Comparison of ENCODE assay signal across 10 cellular contexts in genomic region chr3:57956119-57956832, GRCh38. TPM values are rescaled to one million over a fixed set of nuclear protein-coding genes. Genes with fewer than 3 reads are reported as not detected.
DNase-seq lines count a peak whose midpoint lies in the region; ATAC-seq and TF ChIP-seq lines count a peak whose summit lies in the region.
"Had no signal": no experiment of that assay in that cellular context is flagged by ENCODE, and none has a peak within 500 bp of the region (broad histone marks: within the 10 kb centered on the region; RNA-seq: fewer than 3 reads in every experiment).

No MANE protein-coding gene starts in this region.

- H3K79me2 ChIP-seq in osteoblast (ENCODE audit: insufficient read depth, low read length), result no peaks in the 10 kb centered on the region

- peaks cover 6% of the 10 kb centered on the region for H3K4me1 Mint-ChIP-seq in glutamatergic neuron (ENCODE audit: low read depth, unreplicated experiment)

- H4K20me1 ChIP-seq in osteoblast (ENCODE audit: insufficient read depth, low read length), result no peaks in the 10 kb centered on the region

- TF ChIP-seq CTCF in NB4 (IDR thresholded peaks at IDR 0.05; ENCODE audit: low read depth, low read length) (no peak), cardiac fibroblast (IDR thresholded peaks at IDR 0.05; ENCODE audit: low read depth, low read length) (no peak), osteoblast (IDR thresholded peaks at IDR 0.05; ENCODE audit: extremely low read depth, low read depth, low read length) (no peak), glutamatergic neuron (IDR thresholded peaks at IDR 0.05; ENCODE audit: partially characterized antibody, unreplicated experiment) (no peak)

- no peak overlapping the region for H2AFZ ChIP-seq in osteoblast (ENCODE audit: low read length)

- H3K4me3 Mint-ChIP-seq in glutamatergic neuron (ENCODE audit: unreplicated experiment), result no peak overlapping the region

- no peaks in the 10 kb centered on the region for H3K9me3 ChIP-seq in osteoblast (ENCODE audit: low read depth, low read length)

- ATAC-seq in HG03159 (IDR thresholded peaks at IDR 0.05; ENCODE audit: unreplicated experiment) (no peak), GM18519 (IDR thresholded peaks at IDR 0.05; ENCODE audit: low FRiP score, unreplicated experiment) (no peak)

- H3K27ac Mint-ChIP-seq in glutamatergic neuron (ENCODE audit: unreplicated experiment), result no peak overlapping the region

- H3K27ac ChIP-seq in osteoblast (ENCODE audit: low read depth, low read length), result peak overlapping the region; percentile 82
- H3K27ac ChIP-seq: 22Rv1 had no signal

- peak overlapping the region; percentile 23 for H3K4me2 ChIP-seq in osteoblast (ENCODE audit: insufficient read depth, low read length)

- peaks cover 32% of the 10 kb centered on the region for H3K4me1 ChIP-seq in osteoblast (ENCODE audit: insufficient read depth, low read length)

- no peaks in the 10 kb centered on the region for H3K27me3 ChIP-seq in osteoblast (ENCODE audit: insufficient read depth, low read length)

- no peak overlapping the region for H3K4me3 ChIP-seq in NB4 (ENCODE audit: low read depth, low read length)
- H3K4me3 ChIP-seq in cardiac fibroblast (replicated peaks in 1 of 2; ENCODE audit: low read depth in 2 of 2, low read length in 2 of 2), result no peak overlapping the region
- no peak overlapping the region for H3K4me3 ChIP-seq in osteoblast (ENCODE audit: insufficient read depth, low read length)

- H3K36me3 Mint-ChIP-seq in glutamatergic neuron (ENCODE audit: unreplicated experiment), result no peaks in the 10 kb centered on the region

- no peak for TF ChIP-seq POLR2A in NB4 (IDR thresholded peaks at IDR 0.05; ENCODE audit: extremely low read depth, insufficient read length)

- H3K36me3 ChIP-seq in osteoblast (ENCODE audit: insufficient read depth, low read length), result no peaks in the 10 kb centered on the region

- peaks cover 1% of the 10 kb centered on the region for H3K9me3 Mint-ChIP-seq in glutamatergic neuron (ENCODE audit: unreplicated experiment)

- DNase-seq in NOMO-1 (lab: John Stamatoyannopoulos, UW; ENCODE audit: unreplicated experiment in 2 of 2), result peak; percentile 41 to 67
- DNase-seq in NOMO-1 treated with dmso at 0.1 percent for 144 hours (lab: John Stamatoyannopoulos, UW; ENCODE audit: unreplicated experiment), result no peak
- DNase-seq in NB4 (ENCODE audit: low read depth), result peak; percentile 59
- DNase-seq in cardiac fibroblast (ENCODE audit: low read depth in 2 of 2), result peak; percentile 80 to 96
- peak; percentile 53 for DNase-seq in osteoblast (ENCODE audit: insufficient read length, low spot score, missing footprints)
- DNase-seq in glutamatergic neuron, result no peak
- DNase-seq: SW 1271 had no signal

- peaks cover 5% of the 10 kb centered on the region for H3K27me3 Mint-ChIP-seq in glutamatergic neuron (ENCODE audit: unreplicated experiment)

RNA-seq across cellular contexts. Expression of gene FLNB, which starts 51.9 kb away (rescaled TPM):
- total RNA-seq in osteoblast (259 and 274 TPM in 2 replicates), glutamatergic neuron (ENCODE audit: unreplicated experiment) (75.4 TPM)

Comparison
In these comparisons a context has a peak if more than half of its experiments do, and no peak if none do; other contexts are left out.
1. DNase-seq: peak in NOMO-1 (2 of 2), NB4 (single experiment), cardiac fibroblast (2 of 2) and osteoblast (single experiment); none in NOMO-1 treated with dmso at 0.1 percent for 144 hours (single experiment) and glutamatergic neuron (single experiment).